Comparison of ENCODE assay signal across 1 cellular context in genomic region chr13:99522288-99522687, GRCh38.
TF ChIP-seq lines count a peak whose summit lies in the region.

No MANE protein-coding gene starts in this region.

TF ChIP-seq in HCT116, 20 proteins besides CTCF, POLR2A, EP300 and RAD21:
- no peak for TF ChIP-seq ZFX (IDR thresholded peaks at IDR 0.05)
- TF ChIP-seq YY1 (IDR thresholded peaks at IDR 0.05; ENCODE audit: extremely low read depth, insufficient replicate concordance, low read depth, low read length) = no peak
- TF ChIP-seq, protein P1, sequence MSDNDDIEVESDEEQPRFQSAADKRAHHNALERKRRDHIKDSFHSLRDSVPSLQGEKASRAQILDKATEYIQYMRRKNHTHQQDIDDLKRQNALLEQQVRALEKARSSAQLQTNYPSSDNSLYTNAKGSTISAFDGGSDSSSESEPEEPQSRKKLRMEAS (IDR thresholded peaks at IDR 0.05) = no peak
- TF ChIP-seq FOSL1 (IDR thresholded peaks at IDR 0.05; ENCODE audit: low read depth) = no peak
